ENCODE assay signal across 14 cellular contexts in the genomic region with DNA sequence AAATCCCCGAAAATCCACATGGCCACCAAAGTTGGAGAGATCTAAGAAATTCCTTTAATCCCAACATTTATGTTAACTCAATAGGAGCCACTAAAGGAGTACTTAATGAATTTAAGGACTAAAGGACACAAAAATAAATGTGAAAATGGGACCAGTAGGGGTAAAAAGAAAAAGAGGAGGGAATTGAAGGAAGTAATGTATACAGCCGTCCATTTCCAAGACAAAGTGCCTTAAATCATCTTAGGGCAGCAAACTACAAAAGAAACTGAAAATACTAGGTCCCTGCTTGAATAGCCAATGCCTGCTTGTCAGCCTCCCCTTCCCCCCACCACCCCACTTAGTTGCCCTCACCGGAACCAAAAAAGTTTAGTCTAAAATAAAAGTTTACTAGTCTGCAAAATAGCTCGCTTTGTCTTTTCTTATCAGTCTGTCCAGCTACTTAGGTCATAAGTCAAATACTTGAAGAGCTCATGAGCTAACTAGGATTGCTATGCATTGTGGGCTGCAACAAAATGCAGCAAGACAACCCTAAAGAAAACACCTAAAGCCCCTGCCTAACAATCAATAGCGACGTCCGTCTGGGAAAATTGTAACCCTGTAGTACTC.
DNase-seq lines count a peak whose midpoint lies in the region; FAIRE-seq and TF ChIP-seq lines count a peak whose summit lies in the region.
"Had no signal": no experiment of that assay in that cellular context is flagged by ENCODE, and none has a peak within 500 bp of the region (broad histone marks: within the 10 kb centered on the region; RNA-seq: fewer than 3 reads in every experiment).

No MANE protein-coding gene starts in this region.

- H3K9ac ChIP-seq in astrocyte (ENCODE audit: low read length) (no peak overlapping the region), smooth muscle cell (ENCODE audit: low read depth) (no peak overlapping the region)
- H3K9ac ChIP-seq: BLaER1 had no signal

- H3K4me1 ChIP-seq in SJCRH30 (peaks cover 37% of the 10 kb centered on the region), astrocyte (ENCODE audit: insufficient read depth, low read length) (peaks cover 14% of the 10 kb centered on the region), mesodermal cell (ENCODE audit: control insufficient read depth, insufficient read depth, low read length, poor library complexity, severe bottlenecking) (peaks cover 31% of the 10 kb centered on the region), smooth muscle cell (ENCODE audit: low read depth) (peaks cover 7% of the 10 kb centered on the region)
- H3K4me1 ChIP-seq: A549 had no signal

- no peak for FAIRE-seq in astrocyte (lab: Jason Lieb, UNC)
- FAIRE-seq: A549, H54 had no signal

- H3K4me1 Mint-ChIP-seq in astrocyte (ENCODE audit: low read depth, unreplicated experiment) (peaks cover 51% of the 10 kb centered on the region), immature natural killer cell (no peaks in the 10 kb centered on the region)
- H3K4me1 Mint-ChIP-seq: CD8-positive, alpha-beta memory T cell had no signal

- H3K4me3 Mint-ChIP-seq in astrocyte (ENCODE audit: unreplicated experiment) (no peak overlapping the region), immature natural killer cell (no peak overlapping the region)
- H3K4me3 Mint-ChIP-seq: CD8-positive, alpha-beta memory T cell had no signal

- no peak overlapping the region for H3K27ac Mint-ChIP-seq in astrocyte (ENCODE audit: unreplicated experiment)
- H3K27ac Mint-ChIP-seq in immature natural killer cell = no peak overlapping the region
- H3K27ac Mint-ChIP-seq: CD8-positive, alpha-beta memory T cell had no signal

- H3K79me2 ChIP-seq in astrocyte (ENCODE audit: insufficient read depth, low read length) (no peaks in the 10 kb centered on the region), smooth muscle cell (ENCODE audit: low read depth) (no peaks in the 10 kb centered on the region)

- TF ChIP-seq CTCF in astrocyte (IDR thresholded peaks at IDR 0.05; ENCODE audit: insufficient read depth, low read depth, low read length) (no peak), smooth muscle cell (IDR thresholded peaks at IDR 0.05; ENCODE audit: borderline replicate concordance, insufficient read depth, poor library complexity, severe bottlenecking) (no peak)

- H3K36me3 ChIP-seq in SJCRH30 (no peaks in the 10 kb centered on the region), astrocyte (ENCODE audit: insufficient read depth, low read length) (no peaks in the 10 kb centered on the region), mesodermal cell (ENCODE audit: control insufficient read depth, insufficient read depth, low read length) (no peaks in the 10 kb centered on the region), smooth muscle cell (ENCODE audit: low read depth) (no peaks in the 10 kb centered on the region)
- H3K36me3 ChIP-seq: BLaER1 had no signal

- DNase-seq in SJCRH30 (peak in 1 of 2 experiments; percentile 16), astrocyte (ENCODE audit: low read depth) (peak; percentile 58), smooth muscle cell (lab: John Stamatoyannopoulos, UW; ENCODE audit: unreplicated experiment) (no peak), NCI-H774 (lab: John Stamatoyannopoulos, UW) (no peak), immature natural killer cell (no peak), NCI-H2081 treated with DMSO at 0.1 percent for 48 hours (lab: John Stamatoyannopoulos, UW) (no peak)
- DNase-seq: AML-193; CD8-positive, alpha-beta memory T cell; DMS53; GF-D8 had no signal

- H3K4me2 ChIP-seq in astrocyte (ENCODE audit: low read length) (peak overlapping the region; percentile 0), smooth muscle cell (peak overlapping the region; percentile 39)
- H3K4me2 ChIP-seq: A549 had no signal

- H3F3A ChIP-seq in smooth muscle cell (ENCODE audit: low read depth) = no peaks in the 10 kb centered on the region

- H3K9me3 ChIP-seq in SJCRH30 (replicated peaks) = no peaks in the 10 kb centered on the region
- H3K9me3 ChIP-seq in astrocyte (ENCODE audit: insufficient read depth, low read depth, low read length) = no peaks in the 10 kb centered on the region
- H3K9me3 ChIP-seq in mesodermal cell (ENCODE audit: control insufficient read depth, low read length) = no peaks in the 10 kb centered on the region
- H3K9me3 ChIP-seq in smooth muscle cell (replicated peaks; ENCODE audit: low read depth) = no peaks in the 10 kb centered on the region
- H3K9me3 ChIP-seq: A549, BLaER1 had no signal

- WGBS in mesodermal cell (ENCODE audit: insufficient coverage in 2 of 2), 2 experiments = 94% methylated on average over 6 of the region's 7 CpGs; no CpG with 5 or more reads in 1 of the 2 experiments
- WGBS in smooth muscle cell (ENCODE audit: low lambda C conversion rate) = 48% methylated on average over 7 of the region's 7 CpGs

- H3K4me3 ChIP-seq in SJCRH30 (peak overlapping the region; percentile 46), astrocyte (ENCODE audit: insufficient read depth, low read depth, low read length) (no peak overlapping the region), mesodermal cell (ENCODE audit: extremely low read depth, insufficient read depth, low read length, poor library complexity, severe bottlenecking) (no peak overlapping the region), smooth muscle cell (no peak overlapping the region)
- H3K4me3 ChIP-seq: A549, BLaER1 had no signal

- no peaks in the 10 kb centered on the region for H4K20me1 ChIP-seq in astrocyte (ENCODE audit: insufficient read depth, low read length)
- H4K20me1 ChIP-seq in smooth muscle cell (ENCODE audit: low read depth) = no peaks in the 10 kb centered on the region
- H4K20me1 ChIP-seq: BLaER1 had no signal

- H3K9me3 Mint-ChIP-seq in astrocyte (ENCODE audit: unreplicated experiment) (no peaks in the 10 kb centered on the region), immature natural killer cell (no peaks in the 10 kb centered on the region)
- H3K9me3 Mint-ChIP-seq: CD8-positive, alpha-beta memory T cell had no signal

- H3K27ac ChIP-seq in SJCRH30 = peak overlapping the region; percentile 100
- H3K27ac ChIP-seq in astrocyte (ENCODE audit: low read depth, low read length) = no peak overlapping the region
- peak overlapping the region; percentile 0 for H3K27ac ChIP-seq in mesodermal cell (ENCODE audit: low read depth, low read length, severe bottlenecking)
- H3K27ac ChIP-seq in smooth muscle cell (ENCODE audit: low read depth) = no peak overlapping the region
- H3K27ac ChIP-seq: A549, BLaER1 had no signal

- H3K27me3 ChIP-seq in SJCRH30 (no peaks in the 10 kb centered on the region), astrocyte (ENCODE audit: insufficient read depth, low read length) (no peaks in the 10 kb centered on the region), smooth muscle cell (ENCODE audit: low read depth) (no peaks in the 10 kb centered on the region)
- H3K27me3 ChIP-seq: BLaER1 had no signal

- peaks cover 2% of the 10 kb centered on the region for H3K27me3 Mint-ChIP-seq in astrocyte (ENCODE audit: low read depth, unreplicated experiment)
- peaks cover 0 to 2% (median 2%) of the 10 kb centered on the region in 3 donors for H3K27me3 Mint-ChIP-seq in immature natural killer cell (ENCODE audit: low read depth in 3 of 3)

- H2AFZ ChIP-seq in astrocyte (ENCODE audit: low read depth, low read length) (no peak overlapping the region), smooth muscle cell (ENCODE audit: low read depth) (no peak overlapping the region)

- H3K36me3 Mint-ChIP-seq in astrocyte (ENCODE audit: low read depth, unreplicated experiment) (peaks cover 1% of the 10 kb centered on the region), immature natural killer cell (peaks cover 0 to 4% (median 0%) of the 10 kb centered on the region in 3 donors)
- H3K36me3 Mint-ChIP-seq: CD8-positive, alpha-beta memory T cell had no signal

Comparison
In these comparisons a context has a peak if more than half of its experiments do, and no peak if none do; other contexts are left out.
1. H3K27ac ChIP-seq: peak in SJCRH30 (single experiment) and mesodermal cell (single experiment); none in astrocyte (single experiment) and smooth muscle cell (single experiment).